ENCODE assay signal across 17 cellular contexts in the genomic region with DNA sequence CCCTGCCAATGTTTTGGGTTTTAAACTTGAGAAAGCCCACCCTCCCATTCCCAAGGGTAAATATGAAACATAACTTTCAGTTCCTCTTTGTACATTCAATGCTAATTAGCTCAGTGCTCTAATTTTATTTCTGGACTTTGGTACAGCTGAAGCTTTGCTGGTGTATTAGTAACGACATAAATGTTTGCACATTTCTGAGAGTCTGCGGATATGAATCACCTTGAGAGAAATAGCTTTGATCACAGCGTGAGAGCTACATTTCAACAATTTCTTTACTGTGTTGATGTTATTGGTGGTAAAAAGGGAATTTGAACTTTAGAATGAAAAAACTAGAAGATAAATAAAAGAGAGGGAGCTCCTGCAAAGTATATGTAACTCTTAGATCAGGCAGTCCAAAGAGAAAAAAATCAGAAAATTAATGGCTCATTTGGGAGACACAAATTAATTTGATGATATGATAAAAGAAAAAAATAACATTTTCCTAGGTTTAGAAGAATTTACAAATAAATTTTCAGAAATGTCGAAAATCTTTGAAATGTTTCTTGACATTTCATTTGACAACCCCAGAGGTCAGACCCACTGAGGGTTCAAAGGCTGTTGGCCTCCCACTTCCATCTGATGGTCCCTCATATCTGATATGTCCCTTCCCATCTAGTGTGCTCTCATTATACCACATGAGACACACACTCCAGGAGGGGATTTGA. TPM values are rescaled to one million over a fixed set of nuclear protein-coding genes. Genes with fewer than 3 reads are reported as not detected.
DNase-seq lines count a peak whose midpoint lies in the region; ATAC-seq, FAIRE-seq and TF ChIP-seq lines count a peak whose summit lies in the region.
"Had no signal": no experiment of that assay in that cellular context is flagged by ENCODE, and none has a peak within 500 bp of the region (broad histone marks: within the 10 kb centered on the region; RNA-seq: fewer than 3 reads in every experiment).

No MANE protein-coding gene starts in this region.

- H3K27ac Mint-ChIP-seq in activated CD4-positive, alpha-beta memory T cell treated with anti-CD3 and anti-CD28 coated beads, Interleukin-2, amount 10 ng/mL, durations not matched to agents 7 days and 5 days = no peak overlapping the region
- H3K27ac Mint-ChIP-seq: effector memory CD8-positive, alpha-beta T cell; IgD-negative memory B cell had no signal

- no peaks in the 10 kb centered on the region for H3K27me3 Mint-ChIP-seq in activated CD4-positive, alpha-beta memory T cell treated with anti-CD3 and anti-CD28 coated beads, Interleukin-2, amount 10 ng/mL, durations not matched to agents 7 days and 5 days

- H3K4me1 Mint-ChIP-seq in activated CD4-positive, alpha-beta memory T cell treated with anti-CD3 and anti-CD28 coated beads, Interleukin-2, amount 10 ng/mL, durations not matched to agents 7 days and 5 days = no peaks in the 10 kb centered on the region
- H3K4me1 Mint-ChIP-seq: IgD-negative memory B cell had no signal

- H3K27ac ChIP-seq in fibroblast of lung (ENCODE audit: insufficient read depth, low read length) = no peak overlapping the region
- H3K27ac ChIP-seq in small intestine (ENCODE audit: low read depth in 1 of 2, low read length in 1 of 2) = no peak overlapping the region
- H3K27ac ChIP-seq: neutrophil, upper lobe of right lung had no signal

- H3K9me3 Mint-ChIP-seq in activated CD4-positive, alpha-beta memory T cell treated with anti-CD3 and anti-CD28 coated beads, Interleukin-2, amount 10 ng/mL, durations not matched to agents 7 days and 5 days = no peaks in the 10 kb centered on the region
- H3K9me3 Mint-ChIP-seq: effector memory CD8-positive, alpha-beta T cell had no signal

- H3K4me1 ChIP-seq in fibroblast of lung (ENCODE audit: control insufficient read depth, extremely low read depth, insufficient read depth, low read length) (no peaks in the 10 kb centered on the region), small intestine (ENCODE audit: control insufficient read depth in 2 of 2, insufficient read depth in 1 of 2, low read depth in 1 of 2, low read length in 1 of 2) (no peaks in the 10 kb centered on the region)
- H3K4me1 ChIP-seq: upper lobe of right lung had no signal

- TF ChIP-seq CTCF in fibroblast of lung (conservative IDR thresholded peaks at IDR 0.05 in 1 of 2, IDR thresholded peaks at IDR 0.05 in 1 of 2; ENCODE audit: low read depth in 1 of 2, low read length in 2 of 2) = no peak

- H3K36me3 Mint-ChIP-seq in activated CD4-positive, alpha-beta memory T cell treated with anti-CD3 and anti-CD28 coated beads, Interleukin-2, amount 10 ng/mL, durations not matched to agents 7 days and 5 days (ENCODE audit: low read depth) = no peaks in the 10 kb centered on the region

- peak; percentile 56 for FAIRE-seq in RCC 7860 (lab: Jason Lieb, UNC)
- FAIRE-seq in small intestine (lab: Jason Lieb, UNC) = peak; percentile 23

- H3K9ac ChIP-seq in fibroblast of lung (ENCODE audit: insufficient read depth, low read length) = no peak overlapping the region

- H4K20me1 ChIP-seq in fibroblast of lung (ENCODE audit: control insufficient read depth, extremely low read depth, insufficient read depth, low read length) = no peaks in the 10 kb centered on the region

- H3K79me2 ChIP-seq in fibroblast of lung (ENCODE audit: control insufficient read depth, insufficient read depth, low read length) = no peaks in the 10 kb centered on the region

- CTCF ChIA-PET in activated CD4-positive, alpha-beta memory T cell treated with anti-CD3 and anti-CD28 coated beads, Interleukin-2, amount 10 ng/mL, durations not matched to agents 7 days and 5 days (lab: Charles Lee) = no interaction called here

- POLR2A ChIA-PET in activated CD4-positive, alpha-beta memory T cell treated with anti-CD3 and anti-CD28 coated beads, Interleukin-2, amount 10 ng/mL, durations not matched to agents 7 days and 5 days (lab: Charles Lee) = no interaction called here

- H2AFZ ChIP-seq in fibroblast of lung (ENCODE audit: low read length) = no peak overlapping the region

- DNase-seq in NOMO-1 (lab: John Stamatoyannopoulos, UW; ENCODE audit: unreplicated experiment in 2 of 2) (peak; percentile 27 to 78), NOMO-1 treated with dmso at 0.1 percent for 144 hours (lab: John Stamatoyannopoulos, UW; ENCODE audit: unreplicated experiment) (no peak), RCC 7860 (ENCODE audit: low spot score) (peak; percentile 41), fibroblast of lung (ENCODE audit: low read depth in 2 of 2) (peak; percentile 8 to 88), small intestine (peak; percentile 77), cerebellar nuclear complex (lab: John Stamatoyannopoulos, UW) (no peak)
- no peak for DNase-seq in activated CD4-positive, alpha-beta memory T cell treated with anti-CD3 and anti-CD28 coated beads, Interleukin-2, amount 10 ng/mL, durations not matched to agents 7 days and 5 days
- DNase-seq: activated CD4-positive, CD25-positive, alpha-beta regulatory T cell treated with anti-CD3 and anti-CD28 coated beads, Interleukin-2, amount 50 U/mL, for 72 hours; activated T-cell treated with anti-CD3 and anti-CD28 coated beads, Interleukin-2, amount 50 U/mL, for 1 hour; aorta; effector memory CD8-positive, alpha-beta T cell; NCI-H187 treated with DMSO at 0.1 percent for 48 hours; stimulated activated CD4-positive, alpha-beta T cell treated with anti-CD3 and anti-CD28 coated beads, Interleukin-15, amount 100 ng/mL, for 24 hours; upper lobe of right lung had no signal

- 21 to 54% (median 44%) methylated on average over 4 of the region's 4 CpGs for WGBS in small intestine, 3 donors

- H3K9me3 ChIP-seq in fibroblast of lung (ENCODE audit: control insufficient read depth, insufficient read depth, low read depth, low read length) (no peaks in the 10 kb centered on the region), small intestine (ENCODE audit: control insufficient read depth, low read depth) (no peaks in the 10 kb centered on the region)
- H3K9me3 ChIP-seq: neutrophil, upper lobe of right lung had no signal

- no peak overlapping the region for H3K4me3 Mint-ChIP-seq in activated CD4-positive, alpha-beta memory T cell treated with anti-CD3 and anti-CD28 coated beads, Interleukin-2, amount 10 ng/mL, durations not matched to agents 7 days and 5 days
- H3K4me3 Mint-ChIP-seq: effector memory CD8-positive, alpha-beta T cell; IgD-negative memory B cell had no signal

- H3K4me2 ChIP-seq in fibroblast of lung (ENCODE audit: extremely low read depth, insufficient read depth, low read length) = no peak overlapping the region

- no peak overlapping the region for H3K4me3 ChIP-seq in fibroblast of lung (replicated peaks in 1 of 4; ENCODE audit: control extremely low read depth in 1 of 4, insufficient read depth in 1 of 4, low read depth in 3 of 4, low read length in 4 of 4)
- no peak overlapping the region for H3K4me3 ChIP-seq in small intestine (ENCODE audit: low read depth in 1 of 2, low read length in 2 of 2)
- H3K4me3 ChIP-seq: upper lobe of right lung had no signal

- no peak for ATAC-seq in HG02938 (IDR thresholded peaks at IDR 0.05; ENCODE audit: unreplicated experiment)
- ATAC-seq: effector memory CD8-positive, alpha-beta T cell; upper lobe of right lung had no signal

- H3K36me3 ChIP-seq in fibroblast of lung (ENCODE audit: control insufficient read depth, insufficient read depth, low read length) (no peaks in the 10 kb centered on the region), small intestine (ENCODE audit: control insufficient read depth in 2 of 2, insufficient read depth in 2 of 2, low read length in 2 of 2) (no peaks in the 10 kb centered on the region)
- H3K36me3 ChIP-seq: neutrophil, upper lobe of right lung had no signal

- H3K27me3 ChIP-seq in fibroblast of lung (ENCODE audit: control insufficient read depth, insufficient read depth, low read length) (no peaks in the 10 kb centered on the region), small intestine (ENCODE audit: control insufficient read depth in 2 of 2, insufficient read depth in 2 of 2, low read length in 2 of 2) (no peaks in the 10 kb centered on the region)
- H3K27me3 ChIP-seq: upper lobe of right lung had no signal

RNA-seq across cellular contexts. Expression of a gene that starts 38.5 kb away (rescaled TPM):
- total RNA-seq in fibroblast of lung = 2.6 and 8.6 TPM in 2 replicates
- polyA plus RNA-seq in fibroblast of lung (23.4 and 38.1 TPM in 2 replicates), small intestine (1 to 10 TPM in 2 of 3 donors, under 1 TPM in 1; 0.89 to 3.0 (median 2.7) TPM)
- polyA plus RNA-seq in fibroblast of lung (2012) = 12.1 and 18.6 TPM in 2 replicates
- 8.3 and 16.3 TPM in 2 replicates for polyA minus RNA-seq in fibroblast of lung (ENCODE audit: low replicate concordance)
- total RNA-seq in activated CD4-positive, alpha-beta memory T cell treated with anti-CD3 and anti-CD28 coated beads, Interleukin-2, amount 10 ng/mL, durations not matched to agents 7 days and 5 days = not detected
- polyA plus RNA-seq: IgD-negative memory B cell had no signal

Comparison
In these comparisons a context has a peak if more than half of its experiments do, and no peak if none do; other contexts are left out.
1. DNase-seq: peak in NOMO-1 (2 of 2), RCC 7860 (single experiment), fibroblast of lung (2 of 2) and small intestine (single experiment); none in NOMO-1 treated with dmso at 0.1 percent for 144 hours (single experiment), cerebellar nuclear complex (0 of 2) and activated CD4-positive, alpha-beta memory T cell treated with anti-CD3 and anti-CD28 coated beads, Interleukin-2, amount 10 ng/mL, durations not matched to agents 7 days and 5 days (single experiment).